13 cellular contexts compared by ENCODE assay signal in genomic region chr12:23771230-23771949, GRCh38.
DNase-seq lines count a peak whose midpoint lies in the region; ATAC-seq and TF ChIP-seq lines count a peak whose summit lies in the region.
"Had no signal": no experiment of that assay in that cellular context is flagged by ENCODE, and none has a peak within 500 bp of the region (broad histone marks: within the 10 kb centered on the region; RNA-seq: fewer than 3 reads in every experiment).

No MANE protein-coding gene starts in this region.

- peaks cover 3% of the 10 kb centered on the region for H3K36me3 Mint-ChIP-seq in endodermal cell (ENCODE audit: low read depth)
- H3K36me3 Mint-ChIP-seq: natural killer cell; stimulated activated effector memory CD8-positive, alpha-beta T cell treated with anti-CD3 and anti-CD28 coated beads, Interleukin-12 subunit alpha, Interleukin-12 subunit beta, amount 100 ng/mL, for 72 hours had no signal

- H3K27ac Mint-ChIP-seq in endodermal cell: no peak overlapping the region
- H3K27ac Mint-ChIP-seq: natural killer cell; stimulated activated effector memory CD8-positive, alpha-beta T cell treated with anti-CD3 and anti-CD28 coated beads, Interleukin-12 subunit alpha, Interleukin-12 subunit beta, amount 100 ng/mL, for 72 hours had no signal

- no peak for TF ChIP-seq POLR2A in testis (IDR thresholded peaks at IDR 0.05)

- peak in 1 of 2 donors; percentile 21 for TF ChIP-seq RAD21 in liver (IDR thresholded peaks at IDR 0.05)

- H3K9me3 ChIP-seq in endodermal cell (ENCODE audit: control insufficient read depth, low read length) (peaks cover 2% of the 10 kb centered on the region), liver (ENCODE audit: control insufficient read depth in 4 of 4, low read length in 3 of 4) (no peaks in the 10 kb centered on the region), testis (no peaks in the 10 kb centered on the region)
- H3K9me3 ChIP-seq: Peyer's patch had no signal

- H3K9ac ChIP-seq in endodermal cell (ENCODE audit: extremely low read depth, low read length, poor library complexity, severe bottlenecking) (no peak overlapping the region), liver (ENCODE audit: low read depth in 1 of 2, low read length in 2 of 2) (no peak overlapping the region)
- H3K9ac ChIP-seq: GM23248 had no signal

- WGBS in endodermal cell (ENCODE audit: insufficient coverage in 1 of 2, insufficient read length in 1 of 2), 2 experiments: 77 to 90% methylated on average over 5 of the region's 5 CpGs
- WGBS in liver: 33% methylated on average over 5 of the region's 5 CpGs
- WGBS in testis, 2 donors: 52 to 69% methylated on average over 5 of the region's 5 CpGs

- H3K27ac ChIP-seq in endodermal cell (ENCODE audit: low read depth, low read length): peak overlapping the region; percentile 15
- peak overlapping the region; percentile 57 to 59 for H3K27ac ChIP-seq in liver (ENCODE audit: low read depth in 1 of 2, low read length in 2 of 2)
- no peak overlapping the region for H3K27ac ChIP-seq in testis
- H3K27ac ChIP-seq: GM23248, Peyer's patch had no signal

- H3K9me3 Mint-ChIP-seq in endodermal cell: peaks cover 9% of the 10 kb centered on the region
- H3K9me3 Mint-ChIP-seq: stimulated activated effector memory CD8-positive, alpha-beta T cell treated with anti-CD3 and anti-CD28 coated beads, Interleukin-12 subunit alpha, Interleukin-12 subunit beta, amount 100 ng/mL, for 72 hours had no signal

- H3K27me3 ChIP-seq in endodermal cell (ENCODE audit: control insufficient read depth, insufficient read depth, low read length, poor library complexity, severe bottlenecking): no peaks in the 10 kb centered on the region
- no peaks in the 10 kb centered on the region for H3K27me3 ChIP-seq in liver (ENCODE audit: control insufficient read depth in 4 of 4, insufficient read depth in 4 of 4, low read length in 3 of 4)
- H3K27me3 ChIP-seq in testis: no peaks in the 10 kb centered on the region
- H3K27me3 ChIP-seq: Peyer's patch had no signal

- H3K4me3 Mint-ChIP-seq in endodermal cell: no peak overlapping the region
- H3K4me3 Mint-ChIP-seq: natural killer cell; stimulated activated effector memory CD8-positive, alpha-beta T cell treated with anti-CD3 and anti-CD28 coated beads, Interleukin-12 subunit alpha, Interleukin-12 subunit beta, amount 100 ng/mL, for 72 hours had no signal

- TF ChIP-seq CTCF in endodermal cell (conservative IDR thresholded peaks at IDR 0.05) (no peak), liver (IDR thresholded peaks at IDR 0.05; ENCODE audit: low read depth, low read length, missing input control) (no peak), testis (IDR thresholded peaks at IDR 0.05) (no peak)

- H3K4me1 Mint-ChIP-seq in endodermal cell: peaks cover 22% of the 10 kb centered on the region
- H3K4me1 Mint-ChIP-seq: natural killer cell; stimulated activated effector memory CD8-positive, alpha-beta T cell treated with anti-CD3 and anti-CD28 coated beads, Interleukin-12 subunit alpha, Interleukin-12 subunit beta, amount 100 ng/mL, for 72 hours had no signal

- H3K4me3 ChIP-seq in endodermal cell (ENCODE audit: low read length) (no peak overlapping the region), liver (ENCODE audit: low read depth in 1 of 3, low read length in 3 of 3) (peak overlapping the region in 1 of 3 donors; percentile 36), testis (no peak overlapping the region)
- H3K4me3 ChIP-seq: GM23248, Peyer's patch had no signal

- intact Hi-C loops in testis (cut with DNase I; ENCODE audit: low total_unique reads): no loop called here

- H3K36me3 ChIP-seq in endodermal cell (ENCODE audit: control insufficient read depth, insufficient read depth, low read length): no peaks in the 10 kb centered on the region
- H3K36me3 ChIP-seq in liver (ENCODE audit: control insufficient read depth in 4 of 4, insufficient read depth in 3 of 4, low read depth in 1 of 4, low read length in 3 of 4): peaks cover 0 to 2% (median 0%) of the 10 kb centered on the region in 4 donors
- no peaks in the 10 kb centered on the region for H3K36me3 ChIP-seq in testis (ENCODE audit: low read depth, missing control alignments)
- H3K36me3 ChIP-seq: Peyer's patch had no signal

- H3K27me3 Mint-ChIP-seq in endodermal cell (ENCODE audit: insufficient read depth): no peaks in the 10 kb centered on the region

- ATAC-seq in GM19035 (IDR thresholded peaks at IDR 0.05; ENCODE audit: unreplicated experiment): no peak
- no peak for ATAC-seq in HG03521 (IDR thresholded peaks at IDR 0.05; ENCODE audit: unreplicated experiment)
- ATAC-seq: natural killer cell; stimulated activated effector memory CD8-positive, alpha-beta T cell treated with anti-CD3 and anti-CD28 coated beads, Interleukin-12 subunit alpha, Interleukin-12 subunit beta, amount 100 ng/mL, for 72 hours had no signal

- H3K4me1 ChIP-seq in endodermal cell (ENCODE audit: control insufficient read depth, insufficient read depth, low read length): no peaks in the 10 kb centered on the region
- peaks cover 0 to 5% (median 2%) of the 10 kb centered on the region in 4 donors for H3K4me1 ChIP-seq in liver (ENCODE audit: control insufficient read depth in 4 of 4, insufficient read depth in 4 of 4, low read length in 3 of 4)
- no peaks in the 10 kb centered on the region for H3K4me1 ChIP-seq in testis
- H3K4me1 ChIP-seq: Peyer's patch had no signal

- DNase-seq in NCI-H2196 treated with DMSO at 0.1 percent for 48 hours (lab: John Stamatoyannopoulos, UW; ENCODE audit: unreplicated experiment): peak; percentile 40
- DNase-seq in endodermal cell: no peak
- peak; percentile 26 for DNase-seq in testis
- no peak for DNase-seq in T-helper 9 cell
- no peak for DNase-seq in stimulated activated CD4-positive, alpha-beta T cell treated with anti-CD3 and anti-CD28 coated beads, Interleukin-1b, Interleukin-23, amount 100 ng/mL, for 48 hours
- DNase-seq: GM23248, natural killer cell, NCI-H187, Peyer's patch had no signal

TF ChIP-seq in liver, 16 proteins besides CTCF, POLR2A, EP300 and RAD21:
- TF ChIP-seq MAX (IDR thresholded peaks at IDR 0.05): peak; percentile 44
- TF ChIP-seq YY1 (IDR thresholded peaks at IDR 0.05): peak; percentile 88
- peak; percentile 56 to 75 for TF ChIP-seq HNF4A (conservative IDR thresholded peaks at IDR 0.05)
- peak in 1 of 2 donors; percentile 36 for TF ChIP-seq JUND (IDR thresholded peaks at IDR 0.05)
- TF ChIP-seq HNF4G (IDR thresholded peaks at IDR 0.05): no peak
- TF ChIP-seq ATF3 (IDR thresholded peaks at IDR 0.05): no peak
- no peak for TF ChIP-seq GABPA (IDR thresholded peaks at IDR 0.05 in 1 of 2, conservative IDR thresholded peaks at IDR 0.05 in 1 of 2)
- TF ChIP-seq SP1 (IDR thresholded peaks at IDR 0.05): peak; percentile 21
- TF ChIP-seq FOXA1 (IDR thresholded peaks at IDR 0.05): no peak
- peak; percentile 44 to 71 for TF ChIP-seq RXRA (IDR thresholded peaks at IDR 0.05)
- no peak for TF ChIP-seq NR2F2 (IDR thresholded peaks at IDR 0.05)
- peak; percentile 22 for TF ChIP-seq FOXA2 (IDR thresholded peaks at IDR 0.05)
- no peak for TF ChIP-seq TAF1 (conservative IDR thresholded peaks at IDR 0.05)
- peak; percentile 22 for TF ChIP-seq ZBTB33 (IDR thresholded peaks at IDR 0.05)
- TF ChIP-seq EGR1 (IDR thresholded peaks at IDR 0.05; ENCODE audit: low read depth in 2 of 2): no peak
- peak; percentile 23 for TF ChIP-seq REST (IDR thresholded peaks at IDR 0.05)

Comparison
In these comparisons a context has a peak if more than half of its experiments do, and no peak if none do; other contexts are left out.
1. DNase-seq: peak in NCI-H2196 treated with DMSO at 0.1 percent for 48 hours (single experiment) and testis (single experiment); none in endodermal cell (single experiment), T-helper 9 cell (single experiment) and stimulated activated CD4-positive, alpha-beta T cell treated with anti-CD3 and anti-CD28 coated beads, Interleukin-1b, Interleukin-23, amount 100 ng/mL, for 48 hours (single experiment).
2. H3K27ac ChIP-seq: peak in endodermal cell (single experiment) and liver (2 of 2); none in testis (0 of 2).